In the genomic region with DNA sequence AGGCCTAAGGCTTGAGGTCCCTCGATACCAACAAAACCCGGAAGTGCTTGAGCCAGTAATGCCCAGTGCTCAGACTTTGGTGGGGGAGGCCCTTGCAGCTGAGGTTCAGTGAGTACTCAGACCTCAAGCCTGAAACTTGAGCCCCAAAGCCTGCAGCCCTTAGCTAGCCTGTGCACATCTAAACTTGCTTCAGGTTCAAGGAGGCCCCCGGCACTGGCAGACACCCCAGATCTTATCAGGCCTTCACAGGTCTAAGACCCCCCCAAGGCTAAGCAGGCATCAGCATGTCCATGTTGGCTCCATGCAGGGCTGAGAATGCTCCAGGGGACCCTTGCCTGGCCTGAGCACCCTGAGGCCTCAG, we compare ENCODE assay signal across 8 cellular contexts. TPM values are rescaled to one million over a fixed set of nuclear protein-coding genes. Genes with fewer than 3 reads are reported as not detected.
DNase-seq lines count a peak whose midpoint lies in the region; ATAC-seq and TF ChIP-seq lines count a peak whose summit lies in the region.

No MANE protein-coding gene starts in this region.

- TF ChIP-seq CTCF in AG10803 (conservative IDR thresholded peaks at IDR 0.05; ENCODE audit: low read length) (no peak), body of pancreas (IDR thresholded peaks at IDR 0.05) (no peak)

- H3K4me1 ChIP-seq in body of pancreas: peaks cover 38% of the 10 kb centered on the region
- peaks cover 34% of the 10 kb centered on the region for H3K4me1 ChIP-seq in mucosa of stomach (ENCODE audit: control insufficient read depth, insufficient read depth, low read length)

- no peak for TF ChIP-seq POLR2A in body of pancreas (IDR thresholded peaks at IDR 0.05)

- H3K27me3 ChIP-seq in body of pancreas: no peaks in the 10 kb centered on the region
- H3K27me3 ChIP-seq in mucosa of stomach (ENCODE audit: control insufficient read depth, insufficient read depth, low read length): no peaks in the 10 kb centered on the region

- ATAC-seq in HG02642 (IDR thresholded peaks at IDR 0.05; ENCODE audit: poor library complexity, unreplicated experiment) (peak; percentile 3), body of pancreas (no peak)

- H3K9me3 ChIP-seq in body of pancreas (no peaks in the 10 kb centered on the region), mucosa of stomach (ENCODE audit: control insufficient read depth, low read length) (no peaks in the 10 kb centered on the region)

- H3K36me3 ChIP-seq in body of pancreas (replicated peaks in 1 of 2; ENCODE audit: insufficient read depth in 1 of 2, low read depth in 2 of 2) (peaks cover 0 to 6% of the 10 kb centered on the region in 2 donors), mucosa of stomach (ENCODE audit: control insufficient read depth, insufficient read depth, low read length) (peaks cover 10% of the 10 kb centered on the region)

- H3K27ac ChIP-seq in body of pancreas: peak overlapping the region; percentile 85 to 90 (median 88)

- DNase-seq in AG10803 (ENCODE audit: low read depth): no peak
- DNase-seq in body of pancreas: peak in 1 of 4 donors; percentile 21
- DNase-seq in NCI-H2081 (lab: John Stamatoyannopoulos, UW): no peak
- no peak for DNase-seq in HuH-7 (ENCODE audit: low spot score)
- DNase-seq in GOT3 (lab: John Stamatoyannopoulos, UW): no peak
- DNase-seq in inferior parietal cortex (ENCODE audit: extremely low spot score): no peak

- H3K4me3 ChIP-seq in AG10803 (ENCODE audit: low read length) (peak overlapping the region; percentile 57), body of pancreas (no peak overlapping the region), mucosa of stomach (ENCODE audit: low read length) (no peak overlapping the region)

- 33 to 37% methylated on average over 3 of the region's 3 CpGs for WGBS in body of pancreas, 2 donors

- intact Hi-C loops in body of pancreas (cut with DNase I): no loop called here

- H3K9ac ChIP-seq in mucosa of stomach (ENCODE audit: low read length): peak overlapping the region; percentile 59

RNA-seq across cellular contexts. Expression of a gene that starts 1.0 kb away (rescaled TPM):
- total RNA-seq in body of pancreas: 10 to 100 TPM in 1 of 2 donors, 1 to 10 TPM in 1; 4.2 to 21.4 TPM

RNA-seq across cellular contexts. Expression of a gene that starts 23.6 kb away (rescaled TPM):
- not detected for total RNA-seq in body of pancreas

RNA-seq across cellular contexts. Expression of a gene that starts 36.4 kb away (rescaled TPM):
- 10 to 100 TPM in 1 of 2 donors, 1 to 10 TPM in 1; 4.3 to 15.0 TPM for total RNA-seq in body of pancreas

RNA-seq across cellular contexts. Expression of a gene that starts 43.7 kb away (rescaled TPM):
- total RNA-seq in body of pancreas: 1 to 10 TPM in 1 of 2 donors, under 1 TPM in 1; 0.52 to 1.3 TPM
